8 cellular contexts compared by ENCODE assay signal in genomic region chr2:72993147-72993546, GRCh38.
DNase-seq lines count a peak whose midpoint lies in the region; ATAC-seq and TF ChIP-seq lines count a peak whose summit lies in the region.

No MANE protein-coding gene starts in this region.

- H3K9me3 Mint-ChIP-seq in osteocyte (ENCODE audit: unreplicated experiment), result no peaks in the 10 kb centered on the region

- no peak overlapping the region for H3K27ac Mint-ChIP-seq in osteocyte (ENCODE audit: unreplicated experiment)

- TF ChIP-seq CTCF in AG09309 (IDR thresholded peaks at IDR 0.05; ENCODE audit: control insufficient read depth, insufficient read depth, low read depth, low read length, missing control alignments) (peak; percentile 72), GM10266 (IDR thresholded peaks at IDR 0.05; ENCODE audit: control insufficient read depth, insufficient read depth, low read depth, missing control alignments) (peak; percentile 70), fibroblast of the aortic adventitia (IDR thresholded peaks at IDR 0.05; ENCODE audit: insufficient read depth, low read length) (peak; percentile 76), osteocyte (IDR thresholded peaks at IDR 0.05) (peak; percentile 82)

- ATAC-seq in HG03159 (IDR thresholded peaks at IDR 0.05; ENCODE audit: unreplicated experiment) (no peak), GM19328 (IDR thresholded peaks at IDR 0.05; ENCODE audit: unreplicated experiment) (no peak)

- no peaks in the 10 kb centered on the region for H3K27me3 Mint-ChIP-seq in osteocyte (ENCODE audit: unreplicated experiment)

- H3K4me3 ChIP-seq in AG09309 (ENCODE audit: control insufficient read depth, low read depth, low read length) (no peak overlapping the region), fibroblast of the aortic adventitia (ENCODE audit: low read depth, low read length) (no peak overlapping the region)

- no peaks in the 10 kb centered on the region for H3K4me1 Mint-ChIP-seq in osteocyte (ENCODE audit: unreplicated experiment)

- DNase-seq in AG09309 (ENCODE audit: low read depth), result no peak
- peak; percentile 81 for DNase-seq in GM10266 (ENCODE audit: extremely low spot score)
- peak; percentile 55 for DNase-seq in NCI-H2227 (lab: John Stamatoyannopoulos, UW; ENCODE audit: unreplicated experiment)
- peak; percentile 55 for DNase-seq in activated T-cell treated with anti-CD3 and anti-CD28 coated beads, Interleukin-2, amount 50 U/mL, for 1 hour
- peak; percentile 55 for DNase-seq in fibroblast of the aortic adventitia (ENCODE audit: low read depth)
- peak; percentile 84 for DNase-seq in osteocyte (ENCODE audit: extremely low spot score, unreplicated experiment)

- H3K36me3 Mint-ChIP-seq in osteocyte (ENCODE audit: unreplicated experiment), result peaks cover 1% of the 10 kb centered on the region

- H3K4me3 Mint-ChIP-seq in osteocyte (ENCODE audit: unreplicated experiment), result no peak overlapping the region
